In the genomic region with DNA sequence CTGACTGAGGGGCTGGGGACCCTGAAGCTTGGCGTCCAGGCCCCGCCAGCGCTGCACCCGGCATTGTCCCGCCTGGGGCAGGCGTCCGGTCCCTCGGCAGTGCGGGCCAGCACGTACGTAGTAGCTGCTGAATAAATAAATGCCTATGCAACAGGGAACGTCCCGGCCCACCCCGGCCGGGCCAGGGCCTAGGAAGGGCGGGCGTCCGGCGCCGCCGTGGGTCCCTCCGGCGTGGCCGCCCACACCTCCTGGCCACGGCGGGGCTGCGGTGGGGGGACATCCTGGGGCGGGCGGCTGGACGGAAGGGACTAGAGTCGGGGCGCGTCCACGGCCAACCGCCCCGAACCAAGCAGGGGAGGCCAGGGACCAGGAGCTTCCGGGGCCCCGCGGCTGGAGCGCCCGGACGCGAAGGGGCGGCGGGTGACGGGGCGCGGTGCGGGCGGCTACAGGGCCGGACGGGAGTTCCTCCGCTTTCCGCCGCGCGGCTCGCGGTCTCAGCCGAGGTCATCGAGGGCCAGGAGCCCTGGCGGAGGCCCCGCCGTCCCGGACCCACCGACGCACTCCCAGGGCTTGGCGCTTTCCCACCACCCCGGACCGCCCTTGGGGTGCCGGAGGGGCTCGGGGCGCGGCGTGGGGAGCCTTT, we compare ENCODE assay signal across 8 cellular contexts. TPM values are rescaled to one million over a fixed set of nuclear protein-coding genes. Genes with fewer than 3 reads are reported as not detected.
DNase-seq lines count a peak whose midpoint lies in the region; ATAC-seq and TF ChIP-seq lines count a peak whose summit lies in the region.

No MANE protein-coding gene starts in this region.

- peak overlapping the region; percentile 35 for H2AK5ac ChIP-seq in trophoblast cell (ENCODE audit: low read length)

- H4K12ac ChIP-seq in trophoblast cell (ENCODE audit: low read depth, low read length), result peak overlapping the region; percentile 93

- H3K4me1 ChIP-seq in BLaER1 (peaks cover 27% of the 10 kb centered on the region), adipocyte (ENCODE audit: control insufficient read depth, insufficient read depth, low read length) (peaks cover 39% of the 10 kb centered on the region), heart left ventricle (peaks cover 0 to 36% (median 18%) of the 10 kb centered on the region in 12 donors), trophoblast cell (ENCODE audit: control insufficient read depth in 1 of 2, insufficient read depth in 2 of 2, low read length in 2 of 2) (peaks cover 6 to 11% of the 10 kb centered on the region in 2 experiments)

- peak overlapping the region; percentile 98 for H2BK5ac ChIP-seq in trophoblast cell (ENCODE audit: low read depth, low read length, poor library complexity)

- WGBS in heart left ventricle, 4 donors, result 0 to 6% (median 1%) methylated on average over 10 to 75 of the region's 75 CpGs
- WGBS in trophoblast cell (ENCODE audit: extremely low coverage, insufficient coverage, insufficient read length), result no CpG with 5 or more reads among the region's 75 CpGs

- ATAC-seq in GM21723 (IDR thresholded peaks at IDR 0.05; ENCODE audit: unreplicated experiment) (peak; percentile 34), heart left ventricle (peak; percentile 24 to 71 (median 66))

- peaks cover 35% of the 10 kb centered on the region for H3K27me3 ChIP-seq in BLaER1
- no peaks in the 10 kb centered on the region for H3K27me3 ChIP-seq in adipocyte (replicated peaks; ENCODE audit: control insufficient read depth, insufficient read depth, low read length)
- H3K27me3 ChIP-seq in heart left ventricle, result peaks cover 0 to 18% (median 0%) of the 10 kb centered on the region in 9 donors
- H3K27me3 ChIP-seq in trophoblast cell (ENCODE audit: insufficient read depth, low read length), result no peaks in the 10 kb centered on the region

- peaks cover 26% of the 10 kb centered on the region for H3K79me1 ChIP-seq in trophoblast cell (ENCODE audit: low read length)

- peak overlapping the region; percentile 93 for H3K18ac ChIP-seq in trophoblast cell (ENCODE audit: low read length)

- DNase-seq in NCI-H460 (ENCODE audit: extremely low read depth, low read depth), result peak; percentile 18
- DNase-seq in adipocyte (ENCODE audit: low read depth), result peak; percentile 83
- peak; percentile 70 to 86 (median 75) for DNase-seq in heart left ventricle
- peak; percentile 61 to 69 for DNase-seq in trophoblast cell
- DNase-seq in SHP77 treated with DMSO at 0.1 percent for 48 hours (lab: John Stamatoyannopoulos, UW), result no peak
- DNase-seq in NCI-H524 (lab: John Stamatoyannopoulos, UW), result no peak

- H3K9ac ChIP-seq in BLaER1 (peak overlapping the region; percentile 77), adipocyte (ENCODE audit: low read length) (peak overlapping the region; percentile 92), trophoblast cell (ENCODE audit: low read length) (peak overlapping the region; percentile 45)

- no peaks in the 10 kb centered on the region for H3K9me3 ChIP-seq in BLaER1
- H3K9me3 ChIP-seq in adipocyte (ENCODE audit: control insufficient read depth, low read length), result no peaks in the 10 kb centered on the region
- H3K9me3 ChIP-seq in heart left ventricle, result no peaks in the 10 kb centered on the region
- no peaks in the 10 kb centered on the region for H3K9me3 ChIP-seq in trophoblast cell (ENCODE audit: insufficient read depth, low read depth, low read length)

- peak overlapping the region; percentile 64 for H4K8ac ChIP-seq in trophoblast cell (ENCODE audit: low read depth, low read length)

- H3K27ac ChIP-seq in BLaER1, result peak overlapping the region; percentile 79; the same call in 1 of the 2 replicates
- peak overlapping the region; percentile 91 to 99 (median 97) for H3K27ac ChIP-seq in heart left ventricle
- H3K27ac ChIP-seq in trophoblast cell (ENCODE audit: low read depth, low read length), result peak overlapping the region; percentile 100

- intact Hi-C loops in heart left ventricle (cut with DNase I), result loop anchor here in 2 of 10 donors (5.0 kb wide), 4 partner anchors 44 to 144 kb away; no protein-coding TSS in a partner anchor

- TF ChIP-seq POLR2A in heart left ventricle (IDR thresholded peaks at IDR 0.05), result no peak

- peak overlapping the region; percentile 98 for H3K14ac ChIP-seq in trophoblast cell (ENCODE audit: low read length)

- peak overlapping the region; percentile 89 for H2AFZ ChIP-seq in trophoblast cell (ENCODE audit: insufficient read depth, low read length, poor library complexity)

- no peaks in the 10 kb centered on the region for H3K36me3 ChIP-seq in BLaER1
- no peaks in the 10 kb centered on the region for H3K36me3 ChIP-seq in adipocyte (ENCODE audit: control insufficient read depth, insufficient read depth, low read length, severe bottlenecking)
- H3K36me3 ChIP-seq in heart left ventricle, result no peaks in the 10 kb centered on the region
- no peaks in the 10 kb centered on the region for H3K36me3 ChIP-seq in trophoblast cell (ENCODE audit: control insufficient read depth in 1 of 2, insufficient read depth in 2 of 2, low read length in 2 of 2)

- peak overlapping the region; percentile 93 for H3K4me3 ChIP-seq in BLaER1
- H3K4me3 ChIP-seq in adipocyte (ENCODE audit: low read length), result peak overlapping the region; percentile 91
- peak overlapping the region; percentile 52 to 92 (median 81) for H3K4me3 ChIP-seq in heart left ventricle
- peak overlapping the region; percentile 82 for H3K4me3 ChIP-seq in trophoblast cell (ENCODE audit: low read depth, low read length)

- peak overlapping the region; percentile 81 for H3K4ac ChIP-seq in trophoblast cell (ENCODE audit: low read depth, low read length)

- H4K20me1 ChIP-seq in BLaER1, result peaks cover 33% of the 10 kb centered on the region

- H3K4me2 ChIP-seq in BLaER1, result peak overlapping the region; percentile 97
- H3K4me2 ChIP-seq in trophoblast cell (ENCODE audit: low read length), result peak overlapping the region; percentile 80

- TF ChIP-seq CTCF in heart left ventricle (IDR thresholded peaks at IDR 0.05), result no peak

- H4K91ac ChIP-seq in trophoblast cell (ENCODE audit: low read depth, low read length), result peak overlapping the region; percentile 99

- H2BK120ac ChIP-seq in trophoblast cell (ENCODE audit: insufficient read depth, low read length, poor library complexity), result peak overlapping the region; percentile 97

- H3K79me2 ChIP-seq in trophoblast cell (ENCODE audit: control insufficient read depth, insufficient read depth, low read length, poor library complexity), result peaks cover 30% of the 10 kb centered on the region

- peak overlapping the region; percentile 72 for H2BK12ac ChIP-seq in trophoblast cell (ENCODE audit: low read length)

- no peak overlapping the region for H3K23ac ChIP-seq in trophoblast cell (ENCODE audit: low read length)

RNA-seq across cellular contexts. Expression of gene WWC2, which starts 0.9 kb away (rescaled TPM):
- 24.8 and 28.1 TPM in 2 replicates for total RNA-seq in NCI-H460 (2014; rRNA removed; shearing (Covaris generic))
- polyA plus RNA-seq in NCI-H460 (2014; cell fraction: nucleus; rRNA removed), result 14.9 and 21.2 TPM in 2 replicates
- total RNA-seq in heart left ventricle, result 10 to 100 TPM; 21.4 to 43.0 (median 36.5) TPM
- 10 to 100 TPM in 1 of 2 donors, 1 to 10 TPM in 1; 5.4 to 16.2 TPM for polyA plus RNA-seq in heart left ventricle
- polyA plus RNA-seq in trophoblast cell (2013), result 21.6 and 22.7 TPM in 2 replicates

Comparison
In these comparisons a context has a peak if more than half of its experiments do, and no peak if none do; other contexts are left out.
1. DNase-seq: peak in NCI-H460 (single experiment), adipocyte (single experiment), heart left ventricle (5 of 5) and trophoblast cell (2 of 2); none in SHP77 treated with DMSO at 0.1 percent for 48 hours (single experiment) and NCI-H524 (0 of 2).
2. Peak in every context shown above with its lines, with median percentiles within 50 percentile points of each other: H3K27ac ChIP-seq, H3K4me3 ChIP-seq and H3K9ac ChIP-seq.